In the genomic region with DNA sequence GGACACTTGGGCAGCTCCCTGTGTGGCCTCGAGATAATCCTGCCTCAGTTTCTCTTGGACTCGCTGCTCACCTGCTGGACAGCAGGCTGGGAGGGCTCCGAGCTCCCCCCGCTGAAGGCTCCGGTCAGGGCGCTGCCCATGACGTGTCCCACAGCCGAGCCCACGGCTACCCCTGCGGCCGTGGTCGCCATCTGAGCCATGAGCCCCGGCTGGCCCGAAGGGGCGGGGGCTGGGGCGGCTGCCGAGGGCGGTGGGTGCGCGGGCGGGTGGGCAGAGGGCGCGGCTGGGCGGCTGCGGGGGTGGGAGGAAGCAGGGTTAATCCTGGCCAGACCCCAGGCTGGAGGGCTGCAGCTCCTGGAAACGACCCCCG, we compare ENCODE assay signal across 8 cellular contexts. TPM values are rescaled to one million over a fixed set of nuclear protein-coding genes. Genes with fewer than 3 reads are reported as not detected.
DNase-seq lines count a peak whose midpoint lies in the region; ATAC-seq and TF ChIP-seq lines count a peak whose summit lies in the region.

No MANE protein-coding gene starts in this region.

- no peak for DNase-seq in progenitor cell of endocrine pancreas (ENCODE audit: low spot score, unreplicated experiment)
- no peak for DNase-seq in COLO668 (lab: John Stamatoyannopoulos, UW; ENCODE audit: unreplicated experiment)
- no peak for DNase-seq in D341Med (ENCODE audit: low spot score)

- WGBS in gastroesophageal sphincter (ENCODE audit: low coverage in 1 of 2), 2 donors, result no CpG with 5 or more reads among the region's 27 CpGs

- H3K27me3 ChIP-seq in gastroesophageal sphincter, result no peaks in the 10 kb centered on the region

- no peaks in the 10 kb centered on the region for H3K9me3 Mint-ChIP-seq in progenitor cell of endocrine pancreas (ENCODE audit: low read depth)

- no peak overlapping the region for H3K27ac Mint-ChIP-seq in progenitor cell of endocrine pancreas

- no peak for TF ChIP-seq EP300 in gastroesophageal sphincter (IDR thresholded peaks at IDR 0.05)

- H3K4me3 ChIP-seq in gastroesophageal sphincter, result peak overlapping the region; percentile 58 to 82

- H3K9me3 ChIP-seq in ES-I3 (ENCODE audit: control insufficient read depth, insufficient read depth, low read length) (no peaks in the 10 kb centered on the region), gastroesophageal sphincter (no peaks in the 10 kb centered on the region)

- TF ChIP-seq CTCF in VCaP (conservative IDR thresholded peaks at IDR 0.05), result no peak
- TF ChIP-seq CTCF in gastroesophageal sphincter (IDR thresholded peaks at IDR 0.05), result no peak
- TF ChIP-seq CTCF in progenitor cell of endocrine pancreas (IDR thresholded peaks at IDR 0.05; ENCODE audit: unreplicated experiment), result no peak

- H3K4me1 ChIP-seq in ES-I3 (ENCODE audit: insufficient read depth, low read length), result peaks cover 12% of the 10 kb centered on the region
- peaks cover 0 to 98% (median 8%) of the 10 kb centered on the region in 3 donors for H3K4me1 ChIP-seq in gastroesophageal sphincter

- H3K36me3 ChIP-seq in ES-I3 (ENCODE audit: insufficient read depth, low read length), result peaks cover 6% of the 10 kb centered on the region
- H3K36me3 ChIP-seq in gastroesophageal sphincter, result peaks cover 0 to 3% of the 10 kb centered on the region in 2 donors

- H3K27me3 Mint-ChIP-seq in progenitor cell of endocrine pancreas, result no peaks in the 10 kb centered on the region

- peaks cover 6% of the 10 kb centered on the region for H3K4me1 Mint-ChIP-seq in progenitor cell of endocrine pancreas (ENCODE audit: low read depth)

- no peaks in the 10 kb centered on the region for H3K36me3 Mint-ChIP-seq in progenitor cell of endocrine pancreas (ENCODE audit: insufficient read depth)

- peak overlapping the region; percentile 82 for H3K4me3 Mint-ChIP-seq in progenitor cell of endocrine pancreas (ENCODE audit: low read depth)

- ATAC-seq in gastroesophageal sphincter (no peak), HG02642 (IDR thresholded peaks at IDR 0.05; ENCODE audit: poor library complexity, unreplicated experiment) (no peak), GM21381 (IDR thresholded peaks at IDR 0.05; ENCODE audit: unreplicated experiment) (no peak)

- peak overlapping the region; percentile 77 for H3K27ac ChIP-seq in VCaP
- peak overlapping the region; percentile 43 to 91 (median 90) for H3K27ac ChIP-seq in gastroesophageal sphincter

- TF ChIP-seq POLR2A in gastroesophageal sphincter (IDR thresholded peaks at IDR 0.05), result no peak

- peak overlapping the region; percentile 83 for H3K9ac ChIP-seq in ES-I3 (ENCODE audit: low read depth, low read length)

RNA-seq across cellular contexts. Expression of gene CHCHD10, which starts 0.5 kb away (rescaled TPM):
- total RNA-seq in gastroesophageal sphincter (10 to 100 TPM in 3 of 4 donors, 1 to 10 TPM in 1; 2.0 to 40.6 (median 28.1) TPM), progenitor cell of endocrine pancreas (39.5 and 42.3 TPM in 2 replicates)

RNA-seq across cellular contexts. Expression of gene C22orf15, which starts 4.5 kb away (rescaled TPM):
- total RNA-seq in gastroesophageal sphincter (under 1 TPM in 2 of 4 donors, not detected in 2; 0.54 to 0.81 TPM), progenitor cell of endocrine pancreas (not detected in 2 replicates)

RNA-seq across cellular contexts. Expression of gene MMP11, which starts 5.4 kb away (rescaled TPM):
- total RNA-seq in gastroesophageal sphincter, result 10 to 100 TPM in 2 of 4 donors, 1 to 10 TPM in 2; 2.3 to 11.0 (median 9.7) TPM
- total RNA-seq in progenitor cell of endocrine pancreas, result 41.6 and 50.2 TPM in 2 replicates

RNA-seq across cellular contexts. Expression of gene VPREB3, which starts 13.1 kb away (rescaled TPM):
- total RNA-seq in gastroesophageal sphincter (1 to 10 TPM in 1 of 4 donors, not detected in 3; 1.9 TPM), progenitor cell of endocrine pancreas (not detected in 2 replicates)

RNA-seq across cellular contexts. Expression of gene ZNF70, which starts 16.4 kb away (rescaled TPM):
- total RNA-seq in gastroesophageal sphincter (1 to 10 TPM; 3.5 to 8.0 (median 5.5) TPM), progenitor cell of endocrine pancreas (8.9 and 9.8 TPM in 2 replicates)
